In the genomic region with DNA sequence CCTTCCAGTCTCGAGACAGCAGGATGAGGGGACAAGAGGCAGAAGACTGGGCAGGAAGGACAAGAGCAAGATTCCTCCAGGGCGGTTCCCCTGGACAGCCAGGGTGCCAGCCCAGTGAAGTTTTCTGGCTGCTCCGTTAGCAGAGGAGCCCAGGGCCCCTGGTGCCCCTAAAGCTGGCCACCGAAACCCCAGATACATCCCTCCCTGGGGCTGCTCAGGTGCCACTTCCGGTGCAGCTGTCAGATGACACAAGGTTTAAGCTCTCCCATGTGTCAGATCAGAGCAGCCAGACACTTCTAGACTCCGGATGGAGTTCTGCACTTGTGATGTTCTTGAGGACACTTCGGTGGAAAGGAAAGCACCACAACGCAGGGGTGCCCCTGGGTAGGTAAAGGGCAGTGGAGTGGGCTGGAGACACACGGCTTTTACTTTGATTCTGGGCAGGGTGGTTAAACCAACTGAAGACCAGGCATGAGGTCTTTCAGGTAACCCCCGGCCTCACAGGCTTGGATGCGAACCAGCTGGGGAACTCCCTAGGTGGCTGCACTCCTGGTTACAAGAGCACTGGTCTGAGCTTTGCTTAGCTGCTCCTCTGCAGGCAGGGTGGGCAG, we compare ENCODE assay signal across 7 cellular contexts.
DNase-seq lines count a peak whose midpoint lies in the region; ATAC-seq and TF ChIP-seq lines count a peak whose summit lies in the region.

No MANE protein-coding gene starts in this region.

- peaks cover 8% of the 10 kb centered on the region for H3K4me1 Mint-ChIP-seq in activated CD8-positive, alpha-beta T cell treated with anti-CD3 and anti-CD28 coated beads, Interleukin-2, amount 10 ng/mL, durations not matched to agents 7 days and 5 days (ENCODE audit: low read depth)
- H3K4me1 Mint-ChIP-seq in naive thymus-derived CD4-positive, alpha-beta T cell: peaks cover 0 to 83% (median 28%) of the 10 kb centered on the region in 7 donors

- POLR2A ChIA-PET in activated CD8-positive, alpha-beta T cell treated with anti-CD3 and anti-CD28 coated beads, Interleukin-2, amount 10 ng/mL, durations not matched to agents 7 days and 5 days (lab: Charles Lee): interaction anchor here (0.8 to 5.2 kb wide), 10 partner anchors 9 to 86 kb away, joined by 3 to 40 read pairs (median 5); no protein-coding TSS in a partner anchor
- POLR2A ChIA-PET in naive thymus-derived CD4-positive, alpha-beta T cell (lab: Charles Lee): interaction anchor here (0.6 to 17.1 kb wide), 20 partner anchors 9 to 1087 kb away, joined by 3 to 276 read pairs (median 4); a partner anchor contains a TSS

- intact Hi-C loops in naive thymus-derived CD4-positive, alpha-beta T cell (cut with micrococcal nuclease): loop anchor here (1.0 to 2.0 kb wide), 7 partner anchors 8 to 50 kb away; no protein-coding TSS in a partner anchor
- intact Hi-C loops in dorsolateral prefrontal cortex (cut with DNase I): no loop called here

- H3K27ac ChIP-seq in naive thymus-derived CD4-positive, alpha-beta T cell (ENCODE audit: low read depth, low read length): no peak overlapping the region
- peak overlapping the region in 9 of 59 donors; percentile 30 to 92 (median 72) for H3K27ac ChIP-seq in dorsolateral prefrontal cortex

- ATAC-seq in GM19395 (IDR thresholded peaks at IDR 0.05; ENCODE audit: unreplicated experiment): peak; percentile 79
- ATAC-seq in HG03095 (IDR thresholded peaks at IDR 0.05; ENCODE audit: unreplicated experiment): peak; percentile 47
- ATAC-seq in activated CD8-positive, alpha-beta T cell treated with anti-CD3 and anti-CD28 coated beads, Interleukin-2, amount 10 ng/mL, durations not matched to agents 7 days and 5 days: peak; percentile 84
- peak; percentile 79 for ATAC-seq in naive thymus-derived CD4-positive, alpha-beta T cell

- H3K36me3 ChIP-seq in naive thymus-derived CD4-positive, alpha-beta T cell (ENCODE audit: control insufficient read depth in 2 of 3, insufficient read depth in 3 of 3, low read length in 3 of 3): peaks cover 6 to 10% (median 6%) of the 10 kb centered on the region in 3 experiments

- DNase-seq in activated CD8-positive, alpha-beta T cell treated with anti-CD3 and anti-CD28 coated beads, Interleukin-2, amount 10 ng/mL, durations not matched to agents 7 days and 5 days: peak; percentile 81
- peak in 7 of 9 donors; percentile 66 to 85 (median 79) for DNase-seq in naive thymus-derived CD4-positive, alpha-beta T cell
- DNase-seq in NCI-H187 (lab: John Stamatoyannopoulos, UW) (no peak), dorsolateral prefrontal cortex (no peak), AG08396 (ENCODE audit: low spot score) (no peak)

- H3K4me1 ChIP-seq in naive thymus-derived CD4-positive, alpha-beta T cell (ENCODE audit: control insufficient read depth in 2 of 2, insufficient read depth in 2 of 2, low read length in 2 of 2): peaks cover 5 to 19% of the 10 kb centered on the region in 2 donors

- H3K4me3 Mint-ChIP-seq in activated CD8-positive, alpha-beta T cell treated with anti-CD3 and anti-CD28 coated beads, Interleukin-2, amount 10 ng/mL, durations not matched to agents 7 days and 5 days: peak overlapping the region; percentile 80
- peak overlapping the region in 9 of 10 donors; percentile 79 to 89 (median 88) for H3K4me3 Mint-ChIP-seq in naive thymus-derived CD4-positive, alpha-beta T cell

- peaks cover 22% of the 10 kb centered on the region for H3K36me3 Mint-ChIP-seq in activated CD8-positive, alpha-beta T cell treated with anti-CD3 and anti-CD28 coated beads, Interleukin-2, amount 10 ng/mL, durations not matched to agents 7 days and 5 days (ENCODE audit: low read depth)
- H3K36me3 Mint-ChIP-seq in naive thymus-derived CD4-positive, alpha-beta T cell: peaks cover 3 to 15% (median 4%) of the 10 kb centered on the region in 5 donors

- no peaks in the 10 kb centered on the region for H3K9me3 ChIP-seq in naive thymus-derived CD4-positive, alpha-beta T cell (ENCODE audit: control insufficient read depth in 2 of 3, low read length in 3 of 3)

- no peaks in the 10 kb centered on the region for H3K27me3 Mint-ChIP-seq in activated CD8-positive, alpha-beta T cell treated with anti-CD3 and anti-CD28 coated beads, Interleukin-2, amount 10 ng/mL, durations not matched to agents 7 days and 5 days (ENCODE audit: low read depth)
- H3K27me3 Mint-ChIP-seq in naive thymus-derived CD4-positive, alpha-beta T cell: no peaks in the 10 kb centered on the region

- TF ChIP-seq CTCF in dorsolateral prefrontal cortex (IDR thresholded peaks at IDR 0.05 in 54 of 56, conservative IDR thresholded peaks at IDR 0.05 in 2 of 56; ENCODE audit: low read depth in 1 of 56, partially characterized antibody in 56 of 56): no peak

- H3K27ac Mint-ChIP-seq in activated CD8-positive, alpha-beta T cell treated with anti-CD3 and anti-CD28 coated beads, Interleukin-2, amount 10 ng/mL, durations not matched to agents 7 days and 5 days: peak overlapping the region; percentile 97
- peak overlapping the region in 1 of 9 donors; percentile 95 for H3K27ac Mint-ChIP-seq in naive thymus-derived CD4-positive, alpha-beta T cell

- no peaks in the 10 kb centered on the region for H3K9me3 Mint-ChIP-seq in activated CD8-positive, alpha-beta T cell treated with anti-CD3 and anti-CD28 coated beads, Interleukin-2, amount 10 ng/mL, durations not matched to agents 7 days and 5 days (ENCODE audit: insufficient read depth)
- no peaks in the 10 kb centered on the region for H3K9me3 Mint-ChIP-seq in naive thymus-derived CD4-positive, alpha-beta T cell

- H3K27me3 ChIP-seq in naive thymus-derived CD4-positive, alpha-beta T cell (ENCODE audit: control insufficient read depth in 2 of 2, insufficient read depth in 2 of 2, low read length in 2 of 2): no peaks in the 10 kb centered on the region
- H3K27me3 ChIP-seq in dorsolateral prefrontal cortex: no peaks in the 10 kb centered on the region

- CTCF ChIA-PET in activated CD8-positive, alpha-beta T cell treated with anti-CD3 and anti-CD28 coated beads, Interleukin-2, amount 10 ng/mL, durations not matched to agents 7 days and 5 days (lab: Charles Lee): interaction anchor here (0.8 to 5.9 kb wide), 16 partner anchors 9 to 504 kb away, joined by 3 to 38 read pairs (median 5); a partner anchor contains a TSS
- CTCF ChIA-PET in naive thymus-derived CD4-positive, alpha-beta T cell (lab: Charles Lee): interaction anchor here (0.5 to 2.2 kb wide), 11 partner anchors 9 to 778 kb away, joined by 3 to 5 read pairs (median 3); no protein-coding TSS in a partner anchor

- peak overlapping the region; percentile 10 for H3K4me3 ChIP-seq in naive thymus-derived CD4-positive, alpha-beta T cell (ENCODE audit: low read length)
- H3K4me3 ChIP-seq in dorsolateral prefrontal cortex: no peak overlapping the region

Comparison
In these comparisons a context has a peak if more than half of its experiments do, and no peak if none do; other contexts are left out.
1. DNase-seq: peak in activated CD8-positive, alpha-beta T cell treated with anti-CD3 and anti-CD28 coated beads, Interleukin-2, amount 10 ng/mL, durations not matched to agents 7 days and 5 days (single experiment) and naive thymus-derived CD4-positive, alpha-beta T cell (7 of 9); none in NCI-H187 (0 of 2), dorsolateral prefrontal cortex (0 of 10) and AG08396 (single experiment).
2. intact Hi-C loops: an anchor here in naive thymus-derived CD4-positive, alpha-beta T cell (1.0 to 2.0 kb wide); none called in dorsolateral prefrontal cortex.
3. Peak in every context shown above with its lines, with median percentiles within 50 percentile points of each other: ATAC-seq.